29 cellular contexts compared by ENCODE assay signal in genomic region chr6:7047071-7047470, GRCh38.
"Had no signal": no experiment of that assay in that cellular context is flagged by ENCODE, and none has a peak within 500 bp of the region (broad histone marks: within the 10 kb centered on the region; RNA-seq: fewer than 3 reads in every experiment).

No MANE protein-coding gene starts in this region.

- ATAC-seq: activated CD4-positive, alpha-beta T cell treated with anti-CD3 and anti-CD28 coated beads for 36 hours; gastrocnemius medialis; left cardiac atrium; naive thymus-derived CD4-positive, alpha-beta T cell; right lobe of liver; stimulated activated naive B cell treated with anti-CD40 and anti-IgM and Interleukin-4, amounts not matched to agents 10 μg/mL and 1 μg/mL and 100 μg/mL, for 72 hours; upper lobe of right lung had no signal

- H3K27ac ChIP-seq: epithelial cell of prostate, esophagus squamous epithelium, ovary, right lobe of liver, tibial artery, upper lobe of right lung had no signal

- H3K27ac Mint-ChIP-seq: activated CD4-positive, alpha-beta T cell treated with anti-CD3 and anti-CD28 coated beads for 36 hours; activated naive CD8-positive, alpha-beta T cell; naive thymus-derived CD4-positive, alpha-beta T cell; progenitor cell of endocrine pancreas; stimulated activated naive B cell treated with anti-CD40 and anti-IgM and Interleukin-4, amounts not matched to agents 10 μg/mL and 1 μg/mL and 100 μg/mL, for 72 hours; T-helper 1 cell treated with Interleukin-12 subunit alpha and Interleukin-12 subunit beta and Interleukin-4 antibody, amounts not matched to agents 30 μg/mL and 1 μg/mL, for 36 hours had no signal

- H3K9me3 Mint-ChIP-seq: central memory CD8-positive, alpha-beta T cell; naive thymus-derived CD4-positive, alpha-beta T cell; stimulated activated naive B cell treated with anti-CD40 and anti-IgM and Interleukin-4, amounts not matched to agents 10 μg/mL and 1 μg/mL and 100 μg/mL, for 72 hours; T-helper 1 cell treated with Interleukin-12 subunit alpha and Interleukin-12 subunit beta and Interleukin-4 antibody, amounts not matched to agents 30 μg/mL and 1 μg/mL, for 36 hours had no signal

- H3K4me3 ChIP-seq: esophagus squamous epithelium, gastrocnemius medialis, hepatocyte, ovary, right lobe of liver, stomach, tibial artery, upper lobe of right lung had no signal

- H2AFZ ChIP-seq: hepatocyte had no signal

- H3K4me2 ChIP-seq: hepatocyte had no signal

- H3K9me3 ChIP-seq: esophagus squamous epithelium, gastrocnemius medialis, ovary, right lobe of liver, stomach, tibial artery, upper lobe of right lung had no signal

- H3K4me1 Mint-ChIP-seq: central memory CD8-positive, alpha-beta T cell had no signal

- H3K36me3 ChIP-seq: esophagus squamous epithelium, gastrocnemius medialis, ovary, right lobe of liver, stomach, tibial artery, upper lobe of right lung had no signal

- H3K4me3 Mint-ChIP-seq: activated CD4-positive, alpha-beta T cell treated with anti-CD3 and anti-CD28 coated beads for 36 hours; activated naive CD8-positive, alpha-beta T cell; central memory CD8-positive, alpha-beta T cell; naive thymus-derived CD4-positive, alpha-beta T cell; stimulated activated naive B cell treated with anti-CD40 and anti-IgM and Interleukin-4, amounts not matched to agents 10 μg/mL and 1 μg/mL and 100 μg/mL, for 72 hours; T-helper 1 cell treated with Interleukin-12 subunit alpha and Interleukin-12 subunit beta and Interleukin-4 antibody, amounts not matched to agents 30 μg/mL and 1 μg/mL, for 36 hours had no signal

- DNase-seq: activated CD4-positive, alpha-beta T cell treated with anti-CD3 and anti-CD28 coated beads for 36 hours; activated CD4-positive, CD25-positive, alpha-beta regulatory T cell; activated effector memory CD4-positive, alpha-beta T cell treated with Interleukin-2 at 50 U/mL for 16 hours; activated naive CD4-positive, alpha-beta T cell treated with Interleukin-2 at 50 U/mL for 16 hours; anterior cingulate cortex; dermis blood vessel endothelial cell; effector CD4-positive, alpha-beta T cell; esophagus squamous epithelium; gastrocnemius medialis; left cardiac atrium; mammary epithelial cell; midbrain; naive thymus-derived CD4-positive, alpha-beta T cell; ovary; right lobe of liver; stimulated activated CD4-positive, alpha-beta T cell treated with anti-CD3 and anti-CD28 coated beads, Interleukin-12 subunit alpha, Interleukin-12 subunit beta, amount 100 ng/mL, for 4 hours; stimulated activated CD4-positive, alpha-beta T cell treated with anti-CD3 and anti-CD28 coated beads, Interleukin-4, amount 100 ng/mL, for 4 hours; stimulated activated CD8-positive, alpha-beta memory T cell treated with anti-CD3 and anti-CD28 coated beads, Interleukin-4, amount 100 ng/mL, for 48 hours; stimulated activated naive B cell treated with anti-CD40 and anti-IgM and Interleukin-4, amounts not matched to agents 10 μg/mL and 1 μg/mL and 100 μg/mL, for 72 hours; stomach; T1000; tibial artery; upper lobe of right lung had no signal

- H3K27me3 ChIP-seq: esophagus squamous epithelium, gastrocnemius medialis, hepatocyte, ovary, right lobe of liver, stomach, tibial artery, upper lobe of right lung had no signal

- H3K79me2 ChIP-seq: hepatocyte had no signal

- H3K36me3 Mint-ChIP-seq: activated naive CD8-positive, alpha-beta T cell; naive thymus-derived CD4-positive, alpha-beta T cell; stimulated activated naive B cell treated with anti-CD40 and anti-IgM and Interleukin-4, amounts not matched to agents 10 μg/mL and 1 μg/mL and 100 μg/mL, for 72 hours had no signal

- H3K27me3 Mint-ChIP-seq: activated naive CD8-positive, alpha-beta T cell; central memory CD8-positive, alpha-beta T cell; progenitor cell of endocrine pancreas; stimulated activated naive B cell treated with anti-CD40 and anti-IgM and Interleukin-4, amounts not matched to agents 10 μg/mL and 1 μg/mL and 100 μg/mL, for 72 hours had no signal
